ENCODE assay signal across 9 cellular contexts in the genomic region with DNA sequence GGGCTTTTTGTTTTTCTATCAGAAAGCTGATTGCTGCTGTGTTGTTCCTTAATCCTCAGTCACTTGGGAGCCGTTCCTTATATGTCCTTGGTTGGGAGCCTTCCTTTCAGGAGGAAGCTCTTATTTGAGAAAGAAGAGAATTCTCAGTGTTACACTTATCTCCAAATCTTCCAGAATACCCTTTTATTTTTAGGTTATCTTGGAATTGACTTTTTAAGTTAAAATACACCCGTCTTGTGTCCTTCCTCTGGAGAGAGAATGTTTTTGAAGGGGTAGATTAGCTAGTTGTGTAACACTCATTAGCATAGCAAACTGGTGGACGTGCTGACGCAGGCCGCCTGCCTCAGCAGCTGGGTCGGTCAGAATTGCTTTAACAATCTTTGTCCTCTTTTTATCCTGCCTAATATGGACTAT. TPM values are rescaled to one million over a fixed set of nuclear protein-coding genes. Genes with fewer than 3 reads are reported as not detected.
DNase-seq lines count a peak whose midpoint lies in the region; TF ChIP-seq lines count a peak whose summit lies in the region.
"Had no signal": no experiment of that assay in that cellular context is flagged by ENCODE, and none has a peak within 500 bp of the region (broad histone marks: within the 10 kb centered on the region; RNA-seq: fewer than 3 reads in every experiment).

No MANE protein-coding gene starts in this region.

- TF ChIP-seq CTCF in Peyer's patch (IDR thresholded peaks at IDR 0.05) = no peak
- TF ChIP-seq CTCF in fibroblast of mammary gland (conservative IDR thresholded peaks at IDR 0.05; ENCODE audit: control insufficient read depth, insufficient read depth, low read depth, low read length) = no peak
- no peak for TF ChIP-seq CTCF in tibial nerve (IDR thresholded peaks at IDR 0.05)

- H3K27me3 ChIP-seq in Peyer's patch (no peaks in the 10 kb centered on the region), tibial nerve (no peaks in the 10 kb centered on the region)

- no peak overlapping the region for H3K4me3 ChIP-seq in Peyer's patch
- H3K4me3 ChIP-seq in fibroblast of mammary gland (ENCODE audit: control insufficient read depth, low read depth, low read length) = no peak overlapping the region
- no peak overlapping the region for H3K4me3 ChIP-seq in tibial nerve

- H3K27ac ChIP-seq in Peyer's patch = peak overlapping the region in 3 of 4 donors; percentile 2 to 37 (median 10)
- H3K27ac ChIP-seq in tibial nerve = peak overlapping the region; percentile 74 to 93 (median 82)

- DNase-seq in Peyer's patch = peak in 1 of 3 donors; percentile 51
- DNase-seq in fibroblast of mammary gland (ENCODE audit: low read depth) = peak; percentile 38
- peak; percentile 64 for DNase-seq in middle frontal gyrus (ENCODE audit: extremely low spot score, low spot score)
- DNase-seq in tibial nerve (ENCODE audit: low spot score in 2 of 2) = peak in 1 of 2 donors; percentile 15
- DNase-seq in NK-92 (lab: John Stamatoyannopoulos, UW; ENCODE audit: unreplicated experiment) = no peak
- DNase-seq in NCI-H187 (lab: John Stamatoyannopoulos, UW) = no peak
- DNase-seq in NCI-H187 treated with DMSO at 0.1 percent for 48 hours (lab: John Stamatoyannopoulos, UW) = no peak
- DNase-seq: dermis blood vessel endothelial cell, NCI-H1105 had no signal

- TF ChIP-seq EP300 in tibial nerve (IDR thresholded peaks at IDR 0.05) = peak in 1 of 2 donors; percentile 87

- H3K36me3 ChIP-seq in Peyer's patch (no peaks in the 10 kb centered on the region), tibial nerve (peaks cover 0 to 15% (median 0%) of the 10 kb centered on the region in 3 donors)

- TF ChIP-seq POLR2A in Peyer's patch (IDR thresholded peaks at IDR 0.05) = no peak
- peak in 1 of 2 donors; percentile 43 for TF ChIP-seq POLR2A in tibial nerve (IDR thresholded peaks at IDR 0.05)

- H3K9me3 ChIP-seq in Peyer's patch (no peaks in the 10 kb centered on the region), tibial nerve (no peaks in the 10 kb centered on the region)

- H3K4me1 ChIP-seq in Peyer's patch = no peaks in the 10 kb centered on the region
- H3K4me1 ChIP-seq in tibial nerve = peaks cover 0 to 51% (median 11%) of the 10 kb centered on the region in 4 donors

- WGBS in tibial nerve, 2 donors = 23 to 30% methylated on average over 6 of the region's 6 CpGs

RNA-seq across cellular contexts. Expression of gene LRRC8B, which starts 42.1 kb away (rescaled TPM):
- total RNA-seq in Peyer's patch = 10 to 100 TPM in 1 of 4 donors, 1 to 10 TPM in 3; 5.0 to 12.1 (median 7.9) TPM
- 10 to 100 TPM; 27.1 to 48.0 (median 35.1) TPM for total RNA-seq in tibial nerve

Comparison
In these comparisons a context has a peak if more than half of its experiments do, and no peak if none do; other contexts are left out.
1. DNase-seq: peak in fibroblast of mammary gland (single experiment) and middle frontal gyrus (single experiment); none in NK-92 (single experiment), NCI-H187 (0 of 2) and NCI-H187 treated with DMSO at 0.1 percent for 48 hours (single experiment).